8 cellular contexts compared by ENCODE assay signal in the genomic region with DNA sequence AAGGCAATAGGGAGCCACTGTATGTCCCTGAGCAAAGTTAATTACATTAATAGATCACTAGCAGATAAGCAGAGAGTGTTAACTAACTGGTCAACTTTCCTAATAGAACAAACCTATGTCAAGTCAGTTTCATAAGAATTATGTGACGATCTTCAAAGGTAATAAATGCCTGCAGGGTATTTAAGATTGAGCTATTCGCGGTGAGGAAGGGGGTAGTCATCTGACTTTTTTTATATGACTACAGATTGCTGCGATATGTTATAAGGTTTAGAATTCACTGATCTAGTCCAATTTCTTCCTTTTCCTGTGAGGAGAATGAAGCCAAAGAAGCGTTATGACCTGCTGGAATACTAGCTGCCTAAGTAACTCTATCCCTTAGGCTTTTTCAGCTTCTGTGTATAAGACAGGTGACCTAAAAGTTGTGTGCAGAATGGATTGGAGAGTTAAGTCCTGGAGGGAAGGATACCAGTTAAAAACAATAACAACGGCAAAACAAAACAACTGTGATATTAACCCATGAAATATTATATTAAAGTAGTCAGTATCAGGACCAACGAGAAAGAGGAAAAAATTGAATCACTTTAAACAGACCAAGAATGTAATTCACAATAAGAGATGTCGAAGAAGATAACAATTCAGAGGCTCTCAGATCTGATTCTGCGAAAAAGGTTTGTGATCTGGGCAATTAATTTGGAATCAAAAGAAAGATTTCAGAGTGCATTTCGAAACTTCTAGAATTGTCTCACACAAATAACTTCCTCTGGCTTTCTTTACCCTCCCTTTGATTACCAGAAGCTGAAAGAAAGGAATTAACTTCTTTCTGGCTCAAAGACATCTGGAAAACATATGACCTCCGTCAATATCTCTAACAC. TPM values are rescaled to one million over a fixed set of nuclear protein-coding genes. Genes with fewer than 3 reads are reported as not detected.
DNase-seq lines count a peak whose midpoint lies in the region; FAIRE-seq and TF ChIP-seq lines count a peak whose summit lies in the region.

No MANE protein-coding gene starts in this region.

- H3K27ac ChIP-seq in SK-N-MC (peak overlapping the region; percentile 87), skeletal muscle tissue (ENCODE audit: low read depth, low read length) (peak overlapping the region; percentile 88)

- H3K4me3 ChIP-seq in HFF-Myc (replicated peaks; ENCODE audit: low read depth, low read length) (peak overlapping the region; percentile 36), SK-N-MC (peak overlapping the region; percentile 81), fibroblast of villous mesenchyme (ENCODE audit: low read depth, low read length) (peak overlapping the region; percentile 68), skeletal muscle tissue (ENCODE audit: low read length in 3 of 3) (peak overlapping the region; percentile 66 to 88 (median 71))

- H3K9me3 ChIP-seq in SK-N-MC (ENCODE audit: low read depth, low read length), result no peaks in the 10 kb centered on the region
- no peaks in the 10 kb centered on the region for H3K9me3 ChIP-seq in skeletal muscle tissue (ENCODE audit: control insufficient read depth in 3 of 3, low read length in 3 of 3)

- no peaks in the 10 kb centered on the region for H3K27me3 ChIP-seq in skeletal muscle tissue (ENCODE audit: control insufficient read depth in 3 of 3, insufficient read depth in 3 of 3, low read length in 3 of 3)

- H3K36me3 ChIP-seq in SK-N-MC (ENCODE audit: insufficient read depth, low read length) (no peaks in the 10 kb centered on the region), skeletal muscle tissue (ENCODE audit: control insufficient read depth in 3 of 3, insufficient read depth in 3 of 3, low read length in 3 of 3) (peaks cover 0 to 2% (median 0%) of the 10 kb centered on the region in 3 donors)

- H3K9ac ChIP-seq in SK-N-MC (ENCODE audit: insufficient read length) (peak overlapping the region; percentile 75), skeletal muscle tissue (ENCODE audit: low read depth in 1 of 3, low read length in 3 of 3) (peak overlapping the region; percentile 79 to 87 (median 80))

- DNase-seq in GM12892 (ENCODE audit: insufficient read length), result no peak
- DNase-seq in HFF-Myc (ENCODE audit: extremely low read depth, low read depth), result no peak
- no peak for DNase-seq in SK-N-MC (ENCODE audit: low read depth, low spot score)
- peak; percentile 32 for DNase-seq in fibroblast of villous mesenchyme (ENCODE audit: low read depth)
- DNase-seq in NOMO-1 (lab: John Stamatoyannopoulos, UW; ENCODE audit: unreplicated experiment in 2 of 2), result no peak
- DNase-seq in occipital lobe (lab: John Stamatoyannopoulos, UW), result no peak
- no peak for DNase-seq in NCI-H69 (lab: John Stamatoyannopoulos, UW)

- H3K4me1 ChIP-seq in skeletal muscle tissue (ENCODE audit: control insufficient read depth in 3 of 3, insufficient read depth in 3 of 3, low read length in 3 of 3), result peaks cover 9 to 20% (median 11%) of the 10 kb centered on the region in 3 donors

- peak; percentile 85 for FAIRE-seq in GM12892 (lab: Jason Lieb, UNC)

- TF ChIP-seq CTCF in HFF-Myc (IDR thresholded peaks at IDR 0.05; ENCODE audit: low read depth, low read length, missing control alignments) (no peak), fibroblast of villous mesenchyme (IDR thresholded peaks at IDR 0.05; ENCODE audit: insufficient read depth, low read depth, low read length) (no peak)

- TF ChIP-seq POLR2A in GM12892 (IDR thresholded peaks at IDR 0.05; ENCODE audit: low read depth, low read length), result no peak

RNA-seq across cellular contexts. Expression of a gene that starts 0.6 kb away (rescaled TPM):
- polyA plus RNA-seq in GM12892 (2012; ENCODE audit: missing spikeins), result 67.9 TPM
- total RNA-seq in fibroblast of villous mesenchyme (87.0 and 133 TPM in 2 replicates), skeletal muscle tissue (38.1 TPM), occipital lobe (1.9 TPM)

RNA-seq across cellular contexts. Expression of a gene that starts 55.2 kb away (rescaled TPM):
- polyA plus RNA-seq in GM12892 (2012; ENCODE audit: missing spikeins), result not detected
- total RNA-seq in fibroblast of villous mesenchyme, result 0.43 TPM in 1 of 2 replicates, not detected in the other
- 0.52 TPM for total RNA-seq in skeletal muscle tissue
- total RNA-seq in occipital lobe, result 0.47 TPM

Comparison
In these comparisons a context has a peak if more than half of its experiments do, and no peak if none do; other contexts are left out.
1. RNA of a gene that starts 0.6 kb away (total RNA-seq): 87.0 to 133 TPM in fibroblast of villous mesenchyme and 38.1 TPM in skeletal muscle tissue (single experiment); 1.9 TPM in occipital lobe (single experiment); every median in the first group is over 10 times any median in the second.
2. Peak in every context shown above with its lines, with median percentiles within 50 percentile points of each other: H3K4me3 ChIP-seq.